In the genomic region with DNA sequence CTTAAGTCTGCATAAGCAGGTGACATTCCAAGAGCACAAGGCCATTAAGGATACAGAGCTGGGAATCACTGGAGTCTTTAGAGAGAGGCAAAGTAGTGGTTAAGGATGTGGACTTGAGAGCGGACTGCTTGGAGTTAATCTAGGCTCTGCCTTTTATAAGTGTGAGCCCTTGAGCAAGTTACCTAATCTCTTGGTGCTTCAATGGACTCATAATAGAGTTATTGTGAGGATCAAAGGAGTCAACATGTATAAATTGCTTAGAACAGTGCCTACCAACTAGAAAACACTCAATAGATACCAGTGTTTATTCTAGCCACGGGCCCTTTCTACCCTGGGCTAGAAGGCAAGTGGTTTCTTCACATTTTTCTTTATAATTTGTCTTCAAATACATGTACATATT, we compare ENCODE assay signal across 19 cellular contexts.
A peak's percentile ranks its signal among the peaks of the same experiment; 100 is the strongest.
DNase-seq lines count a peak whose midpoint lies in the region; ATAC-seq, FAIRE-seq and TF ChIP-seq lines count a peak whose summit lies in the region.
"Had no signal": no experiment of that assay in that cellular context is flagged by ENCODE, and none has a peak within 500 bp of the region (broad histone marks: within the 10 kb centered on the region; RNA-seq: fewer than 3 reads in every experiment).

No MANE protein-coding gene starts in this region.

- CTCF ChIA-PET in HEK293 (lab: Yijun Ruan, JAX) (no interaction called here), Panc1 (lab: Charles Lee) (no interaction called here)

- intact Hi-C loops in Panc1 (cut with micrococcal nuclease; ENCODE audit: unreplicated experiment), result no loop called here
- intact Hi-C loops in left lung (cut with DNase I), result no loop called here
- intact Hi-C loops in upper lobe of right lung (cut with DNase I), result no loop called here

- no TSS peak for BruUV-seq in Panc1 (replicated peaks; lab: Mats Ljungman, UMichigan)

- H3K4me1 ChIP-seq in HEK293 (ENCODE audit: control insufficient read depth, insufficient read depth, low read length) (no peaks in the 10 kb centered on the region), Panc1 (ENCODE audit: control insufficient read depth, insufficient read depth, low read length) (no peaks in the 10 kb centered on the region), left lung (no peaks in the 10 kb centered on the region), upper lobe of right lung (no peaks in the 10 kb centered on the region)
- H3K4me1 ChIP-seq: BLaER1 treated with 17β-estradiol and CSF1 and Interleukin-3, amounts not matched to agents 10 nM and 100 nM had no signal

- ATAC-seq in Panc1, result no peak
- ATAC-seq in left lung, result peak; percentile 75
- ATAC-seq in upper lobe of right lung, result no peak
- ATAC-seq: CD8-positive, alpha-beta T cell had no signal

- H3K27me3 ChIP-seq in Panc1 (ENCODE audit: control insufficient read depth, insufficient read depth, low read length) (no peaks in the 10 kb centered on the region), left lung (no peaks in the 10 kb centered on the region), upper lobe of right lung (no peaks in the 10 kb centered on the region)
- H3K27me3 ChIP-seq: BLaER1 treated with 17β-estradiol and CSF1 and Interleukin-3, amounts not matched to agents 10 nM and 100 nM had no signal

- H3K9me3 ChIP-seq in HEK293 (ENCODE audit: control insufficient read depth, insufficient read depth, low read depth, low read length) (no peaks in the 10 kb centered on the region), Panc1 (ENCODE audit: control insufficient read depth, insufficient read depth, low read depth, low read length) (no peaks in the 10 kb centered on the region), left lung (peaks cover 0 to under 1% of the 10 kb centered on the region in 2 donors), upper lobe of right lung (no peaks in the 10 kb centered on the region)
- H3K9me3 ChIP-seq: BLaER1 treated with 17β-estradiol and CSF1 and Interleukin-3, amounts not matched to agents 10 nM and 100 nM had no signal

- H3K27ac ChIP-seq in HEK293 (ENCODE audit: extremely low read depth, low read depth, low read length) (no peak overlapping the region), Panc1 (ENCODE audit: low read length) (peak overlapping the region; percentile 54; the same call in 1 of the 2 replicates), left lung (no peak overlapping the region), upper lobe of right lung (no peak overlapping the region)
- H3K27ac ChIP-seq: BLaER1 treated with 17β-estradiol and CSF1 and Interleukin-3, amounts not matched to agents 10 nM and 100 nM; HL-60 had no signal

- in situ Hi-C loops in Panc1 (cut with HindIII; ENCODE audit: low pct_unique_long_range_greater_than_20kb, low sequenced_read_pairs), result no loop called here

- peak; percentile 97 for FAIRE-seq in G401.6 (lab: Jason Lieb, UNC)
- FAIRE-seq: GM12892, GM18507, H1 had no signal

- TF ChIP-seq CTCF in HEK293 (tag by site-specific recombination; IDR thresholded peaks at IDR 0.05) (no peak), Panc1 (IDR thresholded peaks at IDR 0.05) (no peak), left lung (IDR thresholded peaks at IDR 0.05) (no peak), GM20000 (IDR thresholded peaks at IDR 0.05; ENCODE audit: extremely low read depth, missing control alignments) (no peak), upper lobe of right lung (IDR thresholded peaks at IDR 0.05) (no peak)

- no peak overlapping the region for H3K4me3 ChIP-seq in HEK293 (ENCODE audit: low read depth, low read length)
- no peak overlapping the region for H3K4me3 ChIP-seq in Panc1 (ENCODE audit: low read depth in 2 of 2, low read length in 2 of 2)
- H3K4me3 ChIP-seq in left lung, result no peak overlapping the region
- H3K4me3 ChIP-seq in upper lobe of right lung, result no peak overlapping the region
- H3K4me3 ChIP-seq: BLaER1 treated with 17β-estradiol and CSF1 and Interleukin-3, amounts not matched to agents 10 nM and 100 nM had no signal

- POLR2A ChIA-PET in HEK293 (lab: Yijun Ruan, JAX), result no interaction called here
- POLR2A ChIA-PET in Panc1 (lab: Charles Lee), result no interaction called here

- no peaks in the 10 kb centered on the region for H3K36me3 ChIP-seq in HEK293 (ENCODE audit: control insufficient read depth in 2 of 2, insufficient read depth in 1 of 2, low read length in 2 of 2)
- no peaks in the 10 kb centered on the region for H3K36me3 ChIP-seq in Panc1 (ENCODE audit: control insufficient read depth, insufficient read depth, low read length)
- no peaks in the 10 kb centered on the region for H3K36me3 ChIP-seq in left lung
- H3K36me3 ChIP-seq in upper lobe of right lung, result no peaks in the 10 kb centered on the region
- H3K36me3 ChIP-seq: BLaER1 treated with 17β-estradiol and CSF1 and Interleukin-3, amounts not matched to agents 10 nM and 100 nM had no signal

- no peak for DNase-seq in Panc1 (ENCODE audit: low read depth, low spot score)
- no peak for DNase-seq in left lung
- no peak for DNase-seq in GM20000 (ENCODE audit: low spot score)
- no peak for DNase-seq in upper lobe of right lung
- DNase-seq in NCI-H524 (lab: John Stamatoyannopoulos, UW), result no peak
- DNase-seq: CD8-positive, alpha-beta T cell; COR-L47; DMS 273 treated with DMSO at 0.1 percent for 48 hours; DMS53; DND-41; EL; H9 had no signal

TF ChIP-seq in HEK293, 187 proteins besides CTCF, POLR2A, EP300 and RAD21:
- peak; percentile 39; the same call in 1 of the 2 replicates for TF ChIP-seq TCF7L2 (IDR thresholded peaks at IDR 0.05; ENCODE audit: borderline replicate concordance, low read depth, low read length)
- TF ChIP-seq ZNF48 (tag by site-specific recombination; IDR thresholded peaks at IDR 0.05), result no peak
